Comparison of ENCODE assay signal across 9 cellular contexts in genomic region chr9:101737705-101738565, GRCh38. TPM values are rescaled to one million over a fixed set of nuclear protein-coding genes. Genes with fewer than 3 reads are reported as not detected.
DNase-seq lines count a peak whose midpoint lies in the region; ATAC-seq, FAIRE-seq and TF ChIP-seq lines count a peak whose summit lies in the region.
"Had no signal": no experiment of that assay in that cellular context is flagged by ENCODE, and none has a peak within 500 bp of the region (broad histone marks: within the 10 kb centered on the region; RNA-seq: fewer than 3 reads in every experiment).

No MANE protein-coding gene starts in this region.

- peaks cover 8% of the 10 kb centered on the region for H3F3A ChIP-seq in neural progenitor cell (ENCODE audit: low read depth)

- no peak overlapping the region for H3K9ac ChIP-seq in neural progenitor cell

- H3K27ac Mint-ChIP-seq in endothelial cell (ENCODE audit: unreplicated experiment) (peak overlapping the region; percentile 44), neural progenitor cell (no peak overlapping the region)

- H2AFZ ChIP-seq in neural progenitor cell (replicated peaks): peak overlapping the region; percentile 63

- H3K36me3 Mint-ChIP-seq in endothelial cell (ENCODE audit: low read depth, unreplicated experiment) (peaks cover 4% of the 10 kb centered on the region), neural progenitor cell (no peaks in the 10 kb centered on the region)

- H3K79me2 ChIP-seq in neural progenitor cell (ENCODE audit: low read depth): no peaks in the 10 kb centered on the region

- H3K4me3 Mint-ChIP-seq in endothelial cell (ENCODE audit: unreplicated experiment) (peak overlapping the region; percentile 96), neural progenitor cell (peak overlapping the region; percentile 89)

- peaks cover 6% of the 10 kb centered on the region for H3K27me3 Mint-ChIP-seq in endothelial cell (ENCODE audit: unreplicated experiment)
- peaks cover 37% of the 10 kb centered on the region for H3K27me3 Mint-ChIP-seq in neural progenitor cell (ENCODE audit: insufficient read depth, low read depth)

- peak overlapping the region; percentile 58 for H3K4me3 ChIP-seq in neural progenitor cell

- peaks cover 100% of the 10 kb centered on the region for H3K27me3 ChIP-seq in neural progenitor cell

- no peaks in the 10 kb centered on the region for H3K9me3 ChIP-seq in neural progenitor cell (ENCODE audit: low read depth)

- no peak for FAIRE-seq in GM19239 (lab: Jason Lieb, UNC)

- H3K36me3 ChIP-seq in neural progenitor cell: no peaks in the 10 kb centered on the region

- ATAC-seq in HG02642 (IDR thresholded peaks at IDR 0.05; ENCODE audit: poor library complexity, unreplicated experiment): no peak

- H3K4me1 ChIP-seq in neural progenitor cell: peaks cover 12% of the 10 kb centered on the region

- peaks cover 62% of the 10 kb centered on the region for H3K4me1 Mint-ChIP-seq in endothelial cell (ENCODE audit: unreplicated experiment)
- H3K4me1 Mint-ChIP-seq in neural progenitor cell: peaks cover 18% of the 10 kb centered on the region

- H3K9me3 Mint-ChIP-seq in endothelial cell (ENCODE audit: unreplicated experiment) (no peaks in the 10 kb centered on the region), neural progenitor cell (no peaks in the 10 kb centered on the region)

- DNase-seq in COR-L47 (lab: John Stamatoyannopoulos, UW) (peak; percentile 58), NCI-H1105 treated with DMSO at 0.1 percent for 48 hours (lab: John Stamatoyannopoulos, UW) (peak; percentile 54), endothelial cell (ENCODE audit: low spot score) (peak; percentile 60), neural progenitor cell (ENCODE audit: low spot score) (peak; percentile 77), hippocampal formation (lab: John Stamatoyannopoulos, UW) (no peak), GM19239 (ENCODE audit: insufficient read length, low spot score) (no peak)
- no peak for DNase-seq in activated CD4-positive, alpha-beta T cell treated with anti-CD3 and anti-CD28 coated beads for 1 hour

- H3K27ac ChIP-seq in neural progenitor cell: no peak overlapping the region

- peaks cover 11% of the 10 kb centered on the region for H4K20me1 ChIP-seq in neural progenitor cell (ENCODE audit: low read depth)

- peak overlapping the region; percentile 79 for H3K4me2 ChIP-seq in neural progenitor cell

- no peak for TF ChIP-seq CTCF in endothelial cell (IDR thresholded peaks at IDR 0.05; ENCODE audit: unreplicated experiment)
- TF ChIP-seq CTCF in neural progenitor cell (IDR thresholded peaks at IDR 0.05): no peak

RNA-seq across cellular contexts. Expression of gene GRIN3A, which starts 0.5 kb away (rescaled TPM):
- total RNA-seq in endothelial cell (ENCODE audit: unreplicated experiment) (27.8 TPM), neural progenitor cell (ENCODE audit: low replicate concordance) (not detected in 2 replicates)
- total RNA-seq: glomerular endothelial cell had no signal

Comparison
In these comparisons a context has a peak if more than half of its experiments do, and no peak if none do; other contexts are left out.
1. DNase-seq: peak in COR-L47 (single experiment), NCI-H1105 treated with DMSO at 0.1 percent for 48 hours (single experiment), endothelial cell (single experiment) and neural progenitor cell (single experiment); none in hippocampal formation (0 of 2), GM19239 (single experiment) and activated CD4-positive, alpha-beta T cell treated with anti-CD3 and anti-CD28 coated beads for 1 hour (single experiment).
2. RNA of gene GRIN3A, which starts 0.5 kb away (total RNA-seq): 27.8 TPM in endothelial cell (single experiment); not detected in neural progenitor cell; every median in the first group is over 10 times any median in the second.